Comparison of ENCODE assay signal across 10 cellular contexts in genomic region chr17:81396278-81396721, GRCh38. TPM values are rescaled to one million over a fixed set of nuclear protein-coding genes. Genes with fewer than 3 reads are reported as not detected.
A peak's percentile ranks its signal among the peaks of the same experiment; 100 is the strongest.
DNase-seq lines count a peak whose midpoint lies in the region; ATAC-seq, FAIRE-seq and TF ChIP-seq lines count a peak whose summit lies in the region.
"Had no signal": no experiment of that assay in that cellular context is flagged by ENCODE, and none has a peak within 500 bp of the region (broad histone marks: within the 10 kb centered on the region; RNA-seq: fewer than 3 reads in every experiment).

No MANE protein-coding gene starts in this region.

- H3K27me3 ChIP-seq in HUES6 (ENCODE audit: control insufficient read depth, insufficient read depth, low read length) (peaks cover 53% of the 10 kb centered on the region), K562 (ENCODE audit: control insufficient read depth in 2 of 2, insufficient read depth in 2 of 2, low read length in 2 of 2) (no peaks in the 10 kb centered on the region), kidney epithelial cell (ENCODE audit: control insufficient read depth, insufficient read depth, low read length) (no peaks in the 10 kb centered on the region)

- no peaks in the 10 kb centered on the region for H3K9me3 Mint-ChIP-seq in stimulated activated naive B cell treated with anti-CD40 and anti-IgM and Interleukin-4, amounts not matched to agents 10 μg/mL and 1 μg/mL and 100 μg/mL, for 72 hours

- H3K36me3 ChIP-seq in HUES6 (ENCODE audit: control insufficient read depth, insufficient read depth, low read length) (peaks cover 2% of the 10 kb centered on the region; the same call in 1 of the 2 replicates), K562 (ENCODE audit: control insufficient read depth, insufficient read depth, low read length) (peaks cover 9% of the 10 kb centered on the region; the same call in 2 of the 3 replicates), kidney epithelial cell (ENCODE audit: control insufficient read depth, insufficient read depth, low read length) (no peaks in the 10 kb centered on the region)

- no TSS peak for BruUV-seq in K562 (replicated peaks; lab: Mats Ljungman, UMichigan)

- POLR2A ChIA-PET in K562 (lab: Yijun Ruan, JAX) = interaction anchor here (0.6 kb wide), 1 partner anchor 88 kb away, joined by 3 read pairs; no protein-coding TSS in a partner anchor

- H3K4me2 ChIP-seq in K562 (ENCODE audit: insufficient read depth, low read length) = no peak overlapping the region

- TF ChIP-seq RAD21 in K562 (CRISPR knock-in tag; conservative IDR thresholded peaks at IDR 0.05 in 1 of 2, IDR thresholded peaks at IDR 0.05 in 1 of 2) = no peak

- 100% methylated on average over 6 of the region's 54 CpGs for WGBS in K562 (ENCODE audit: insufficient coverage, low coverage, missing lambda C conversion rate)

- H3K9ac ChIP-seq in HUES6 (ENCODE audit: low read length) = peak overlapping the region; percentile 98
- no peak overlapping the region for H3K9ac ChIP-seq in K562 (ENCODE audit: insufficient read depth in 1 of 2, low read depth in 2 of 2, low read length in 2 of 2)

- H3K27ac ChIP-seq in HUES6 (ENCODE audit: low read depth, low read length) = peak overlapping the region; percentile 98; the same call in 1 of the 2 replicates
- no peak overlapping the region for H3K27ac ChIP-seq in K562 (ENCODE audit: extremely low read depth, low read depth, low read length)

- H3K4me3 ChIP-seq in HUES6 (ENCODE audit: low read depth, low read length) (peak overlapping the region; percentile 58), K562 (no peak overlapping the region), kidney epithelial cell (ENCODE audit: low read depth, low read length) (peak overlapping the region; percentile 57)

- no peak for ATAC-seq in K562
- no peak for ATAC-seq in stimulated activated naive B cell treated with anti-CD40 and anti-IgM and Interleukin-4, amounts not matched to agents 10 μg/mL and 1 μg/mL and 100 μg/mL, for 72 hours (replicated peaks)
- no peak for ATAC-seq in GM21528 (IDR thresholded peaks at IDR 0.05; ENCODE audit: low FRiP score, unreplicated experiment)
- ATAC-seq in GM18909 (IDR thresholded peaks at IDR 0.05; ENCODE audit: poor library complexity, unreplicated experiment) = no peak

- H2AFZ ChIP-seq in K562 (ENCODE audit: low read depth, low read length) = no peak overlapping the region

- TF ChIP-seq CTCF in K562 (IDR thresholded peaks at IDR 0.05 in 2 of 3, conservative IDR thresholded peaks at IDR 0.05 in 1 of 3; ENCODE audit: insufficient read depth in 2 of 3, low read depth in 1 of 3, low read length in 3 of 3) = no peak
- TF ChIP-seq CTCF in kidney epithelial cell (IDR thresholded peaks at IDR 0.05; ENCODE audit: insufficient read depth, low read length, poor library complexity, severe bottlenecking) = no peak

- DNase-seq in K562 (ENCODE audit: extremely low read depth in 1 of 4, low spot score in 3 of 4) (no peak), kidney epithelial cell (ENCODE audit: low read depth) (no peak), NCI-H2029 treated with DMSO at 0.1 percent for 48 hours (lab: John Stamatoyannopoulos, UW) (no peak), islet precursor cell (no peak)
- DNase-seq in stimulated activated naive B cell treated with anti-CD40 and anti-IgM and Interleukin-4, amounts not matched to agents 10 μg/mL and 1 μg/mL and 100 μg/mL, for 72 hours = no peak

- H3K4me1 Mint-ChIP-seq in stimulated activated naive B cell treated with anti-CD40 and anti-IgM and Interleukin-4, amounts not matched to agents 10 μg/mL and 1 μg/mL and 100 μg/mL, for 72 hours = peaks cover 22 to 45% of the 10 kb centered on the region in 2 donors

- peak overlapping the region; percentile 71 for H3K27ac Mint-ChIP-seq in stimulated activated naive B cell treated with anti-CD40 and anti-IgM and Interleukin-4, amounts not matched to agents 10 μg/mL and 1 μg/mL and 100 μg/mL, for 72 hours

- in situ Hi-C loops in K562 (cut with MboI) = no loop called here

- H3K9me1 ChIP-seq in K562 (ENCODE audit: control insufficient read depth, insufficient read depth, low read length) = no peaks in the 10 kb centered on the region

- TF ChIP-seq POLR2A in K562 (conservative IDR thresholded peaks at IDR 0.05) = no peak

- H3K4me1 ChIP-seq in HUES6 (ENCODE audit: control insufficient read depth, insufficient read depth, low read length) = peaks cover 33% of the 10 kb centered on the region
- H3K4me1 ChIP-seq in K562 (replicated peaks in 1 of 2; ENCODE audit: control insufficient read depth in 2 of 2, insufficient read depth in 2 of 2, low read length in 2 of 2) = peaks cover 18 to 88% of the 10 kb centered on the region in 2 experiments

- peaks cover 55% of the 10 kb centered on the region for H3K79me2 ChIP-seq in K562 (ENCODE audit: control insufficient read depth, insufficient read depth, low read length)

- CTCF ChIA-PET in K562 (lab: Yijun Ruan, JAX; ENCODE audit: low intra/inter-chr PET ratio) = no interaction called here

- H4K20me1 ChIP-seq in K562 (replicated peaks; ENCODE audit: control insufficient read depth, insufficient read depth, low read length) = no peaks in the 10 kb centered on the region; the same call in 1 of the 2 replicates

- intact Hi-C loops in K562 (cut with micrococcal nuclease) = no loop called here

- peak overlapping the region; percentile 70 to 76 for H3K4me3 Mint-ChIP-seq in stimulated activated naive B cell treated with anti-CD40 and anti-IgM and Interleukin-4, amounts not matched to agents 10 μg/mL and 1 μg/mL and 100 μg/mL, for 72 hours

- peaks cover 1 to 3% of the 10 kb centered on the region in 2 donors for H3K36me3 Mint-ChIP-seq in stimulated activated naive B cell treated with anti-CD40 and anti-IgM and Interleukin-4, amounts not matched to agents 10 μg/mL and 1 μg/mL and 100 μg/mL, for 72 hours

- FAIRE-seq in K562 (lab: Jason Lieb, UNC) = no peak

- peaks cover 44 to 66% of the 10 kb centered on the region in 2 donors for H3K27me3 Mint-ChIP-seq in stimulated activated naive B cell treated with anti-CD40 and anti-IgM and Interleukin-4, amounts not matched to agents 10 μg/mL and 1 μg/mL and 100 μg/mL, for 72 hours

- no peaks in the 10 kb centered on the region for H3K9me3 ChIP-seq in HUES6 (ENCODE audit: control insufficient read depth, insufficient read depth, low read depth, low read length)
- no peaks in the 10 kb centered on the region for H3K9me3 ChIP-seq in K562 (replicated peaks; ENCODE audit: control insufficient read depth, insufficient read depth, low read depth, low read length)

- no peak for TF ChIP-seq EP300 in K562 (IDR thresholded peaks at IDR 0.05; ENCODE audit: low read length)

TF ChIP-seq in K562, 482 proteins besides CTCF, POLR2A, EP300 and RAD21:
- TF ChIP-seq TAF7 (tag; IDR thresholded peaks at IDR 0.05) = no peak
- peak; percentile 6; the same call in 1 of the 2 replicates for TF ChIP-seq POLR2G (IDR thresholded peaks at IDR 0.05; ENCODE audit: low read depth, low read length)
- no peak for TF ChIP-seq ILF3 (IDR thresholded peaks at IDR 0.05; ENCODE audit: borderline replicate concordance)
- TF ChIP-seq FOS (IDR thresholded peaks at IDR 0.05; ENCODE audit: extremely low read depth, insufficient read length) = no peak
- TF ChIP-seq PCBP1 (IDR thresholded peaks at IDR 0.05; ENCODE audit: low read depth, low read length, poor library complexity, severe bottlenecking) = peak; percentile 15

RNA-seq across cellular contexts. Expression of gene BAHCC1, which starts 1.0 kb away (rescaled TPM):
- 32.5 and 87.9 TPM in 2 replicates for total RNA-seq in K562 (2011; cell fraction: chromatin; rRNA removed; ENCODE audit: low replicate concordance)
- total RNA-seq in K562 (2011; cell fraction: nucleolus; rRNA removed) = 48.6 and 57.5 TPM in 2 replicates
- total RNA-seq in K562 (2011; cell fraction: nucleoplasm; rRNA removed) = 39.0 and 40.6 TPM in 2 replicates
- total RNA-seq in K562 (2014; rRNA removed) = 11.1 and 13.9 TPM in 2 replicates
- 2.1 and 2.6 TPM in 2 replicates for total RNA-seq in K562 (2014; rRNA removed; fragmentation: Illumina TruSeq; extraction: Trizol)
- 5.0 and 6.5 TPM in 2 replicates for total RNA-seq in K562 (2015; rRNA removed; fragmentation: Illumina TruSeq; extraction: Trizol)
- 20.8 and 26.9 TPM in 2 replicates for total RNA-seq in K562 (2021)
- polyA plus RNA-seq in K562 (2011; rRNA removed) = 4.4 and 11.8 TPM in 2 replicates
- 8.6 and 8.8 TPM in 2 replicates for polyA plus RNA-seq in K562 (2011; cell fraction: cytosol; rRNA removed)
- 112 and 139 TPM in 2 replicates for polyA plus RNA-seq in K562 (2011; cell fraction: nucleus; rRNA removed)
- 14.4 and 22.5 TPM in 2 replicates for polyA plus RNA-seq in K562 (2012)
- polyA plus RNA-seq in K562 (2014; fragmentation: Illumina TruSeq; extraction: Trizol) = 5.5 and 6.8 TPM in 2 replicates
- polyA plus RNA-seq in K562 (2014; fragmentation: Nextera tagmentation; extraction: Ambion mirVana) = under 1 TPM; 0.14 to 0.24 TPM
- polyA plus RNA-seq in K562 (2014; rRNA removed) = 17.2 and 23.3 TPM in 2 replicates
- 0.72 and 2.7 TPM in 2 replicates for polyA minus RNA-seq in K562 (2011; rRNA and poly(A)+ RNA removed)
- 6.8 and 8.7 TPM in 2 replicates for polyA minus RNA-seq in K562 (2011; cell fraction: cytosol; rRNA and poly(A)+ RNA removed)
- polyA minus RNA-seq in K562 (2011; cell fraction: nucleus; rRNA and poly(A)+ RNA removed) = 12.7 and 15.3 TPM in 2 replicates
- total RNA-seq in kidney epithelial cell = 6.6 and 15.1 TPM in 2 replicates
- total RNA-seq: activated CD8-positive, alpha-beta memory T cell treated with anti-CD3 and anti-CD28 coated beads for 36 hours; naive thymus-derived CD8-positive, alpha-beta T cell had no signal
- polyA plus RNA-seq: naive thymus-derived CD8-positive, alpha-beta T cell had no signal
